In genomic region chrX:48476919-48477318, GRCh38 we compare ENCODE assay signal across 9 cellular contexts. TPM values are rescaled to one million over a fixed set of nuclear protein-coding genes. Genes with fewer than 3 reads are reported as not detected.
A peak's percentile ranks its signal among the peaks of the same experiment; 100 is the strongest.
DNase-seq lines count a peak whose midpoint lies in the region; ATAC-seq, FAIRE-seq and TF ChIP-seq lines count a peak whose summit lies in the region.
"Had no signal": no experiment of that assay in that cellular context is flagged by ENCODE, and none has a peak within 500 bp of the region (broad histone marks: within the 10 kb centered on the region; RNA-seq: fewer than 3 reads in every experiment).

No MANE protein-coding gene starts in this region.

- no peaks in the 10 kb centered on the region for H4K20me1 ChIP-seq in GM12878 (ENCODE audit: control insufficient read depth, insufficient read depth)

- no peak for FAIRE-seq in GM12878 (lab: Jason Lieb, UNC)

- RAD21 ChIA-PET in GM12878 (lab: Charles Lee; ENCODE audit: unreplicated experiment), result no interaction called here

- peak overlapping the region; percentile 74 for H3K4me3 ChIP-seq in cardiac muscle cell
- peak overlapping the region; percentile 74 for H3K4me3 ChIP-seq in GM12878
- peak overlapping the region; percentile 70 for H3K4me3 ChIP-seq in lower lobe of right lung
- peak overlapping the region; percentile 73 for H3K4me3 ChIP-seq in upper lobe of right lung

- no peak for TF ChIP-seq POLR2A in GM12878 (IDR thresholded peaks at IDR 0.05; ENCODE audit: low read depth, low read length)

- CTCF ChIA-PET in GM12878 (lab: Yijun Ruan, JAX), result no interaction called here

- H3K9ac ChIP-seq in GM12878 (ENCODE audit: control insufficient read depth, insufficient read depth, low read length), result peak overlapping the region; percentile 85

- ATAC-seq in left cardiac atrium, result no peak
- no peak for ATAC-seq in GM12878
- ATAC-seq in lower lobe of right lung, result no peak
- no peak for ATAC-seq in upper lobe of right lung

- DNase-seq in cardiac muscle cell (ENCODE audit: low read depth in 1 of 2, low spot score in 1 of 2) (no peak), left cardiac atrium (no peak), GM12878 (ENCODE audit: low read depth, low spot score) (no peak), lower lobe of right lung (no peak), upper lobe of right lung (no peak), GM19238 (ENCODE audit: insufficient read length, low spot score) (no peak), dedifferentiated amniotic fluid mesenchymal stem cell (ENCODE audit: extremely low spot score) (no peak), OCI-M1 (lab: John Stamatoyannopoulos, UW) (no peak)
- DNase-seq: DMS79 had no signal

- in situ Hi-C loops in GM12878 (cut with MboI), result no loop called here

- H3K36me3 ChIP-seq in cardiac muscle cell (no peaks in the 10 kb centered on the region), GM12878 (ENCODE audit: control insufficient read depth in 2 of 2, insufficient read depth in 2 of 2, low read length in 1 of 2) (no peaks in the 10 kb centered on the region; a peak in 2 of 4 replicates), lower lobe of right lung (peaks cover 8% of the 10 kb centered on the region), upper lobe of right lung (peaks cover 6% of the 10 kb centered on the region)

- H3K4me1 ChIP-seq in cardiac muscle cell (ENCODE audit: low read depth) (no peaks in the 10 kb centered on the region), GM12878 (ENCODE audit: control insufficient read depth, insufficient read depth, low read length) (no peaks in the 10 kb centered on the region), lower lobe of right lung (peaks cover 4% of the 10 kb centered on the region), upper lobe of right lung (no peaks in the 10 kb centered on the region)

- H3K27ac ChIP-seq in cardiac muscle cell (no peak overlapping the region), GM12878 (ENCODE audit: control insufficient read depth, insufficient read depth) (peak overlapping the region; percentile 73; the same call in 1 of the 2 replicates), lower lobe of right lung (no peak overlapping the region), upper lobe of right lung (peak overlapping the region; percentile 85)

- POLR2A ChIA-PET in GM12878 (lab: Charles Lee), result interaction anchor here (1.4 kb wide), 1 partner anchor 31 kb away, joined by 4 read pairs; no protein-coding TSS in a partner anchor

- H3K79me2 ChIP-seq in GM12878 (ENCODE audit: control insufficient read depth, insufficient read depth, low read length), result peaks cover 27% of the 10 kb centered on the region

- SMC1A ChIA-PET in GM12878 (lab: Charles Lee; ENCODE audit: uncharacterized antibody, unreplicated experiment), result interaction anchor here (0.6 kb wide), 1 partner anchor 63 kb away, joined by 3 read pairs; the partner anchor contains the start of gene TBC1D25

- no peaks in the 10 kb centered on the region for H3K9me3 ChIP-seq in cardiac muscle cell (ENCODE audit: low read depth)
- H3K9me3 ChIP-seq in GM12878 (replicated peaks; ENCODE audit: control insufficient read depth, insufficient read depth, low read length), result no peaks in the 10 kb centered on the region
- H3K9me3 ChIP-seq in lower lobe of right lung, result no peaks in the 10 kb centered on the region
- H3K9me3 ChIP-seq in upper lobe of right lung, result no peaks in the 10 kb centered on the region

- peak overlapping the region; percentile 80 for H3K4me2 ChIP-seq in GM12878 (ENCODE audit: control insufficient read depth, insufficient read depth)

- BruUV-seq in GM12878 (replicated peaks; lab: Mats Ljungman, UMichigan), result TSS peak; percentile 63

- no peak overlapping the region for H2AFZ ChIP-seq in GM12878 (ENCODE audit: control insufficient read depth, low read depth, low read length)

- no peak for TF ChIP-seq RAD21 in GM12878 (IDR thresholded peaks at IDR 0.05; ENCODE audit: insufficient read depth, low read depth, low read length)

- WGBS in GM12878 (ENCODE audit: insufficient coverage, insufficient replicate concordance, low lambda C conversion rate, missing lambda C conversion rate), result 61% methylated on average over 4 of the region's 4 CpGs

- TF ChIP-seq CTCF in cardiac muscle cell (IDR thresholded peaks at IDR 0.05; ENCODE audit: low read depth, low read length) (no peak), GM12878 (IDR thresholded peaks at IDR 0.05 in 2 of 3, conservative IDR thresholded peaks at IDR 0.05 in 1 of 3; ENCODE audit: control insufficient read depth in 2 of 3, extremely low read depth in 1 of 3, insufficient read depth in 1 of 3, low read depth in 3 of 3, low read length in 3 of 3) (no peak), lower lobe of right lung (IDR thresholded peaks at IDR 0.05) (no peak), upper lobe of right lung (IDR thresholded peaks at IDR 0.05) (no peak)

- H3K27me3 ChIP-seq in cardiac muscle cell (no peaks in the 10 kb centered on the region), GM12878 (replicated peaks in 1 of 2; ENCODE audit: control insufficient read depth in 2 of 2, insufficient read depth in 2 of 2, low read length in 1 of 2) (no peaks in the 10 kb centered on the region), lower lobe of right lung (ENCODE audit: low read depth) (no peaks in the 10 kb centered on the region), upper lobe of right lung (no peaks in the 10 kb centered on the region)

- TF ChIP-seq EP300 in GM12878 (IDR thresholded peaks at IDR 0.05; ENCODE audit: borderline replicate concordance in 1 of 2, control insufficient read depth in 1 of 2, low read depth in 2 of 2, low read length in 2 of 2), result no peak

- intact Hi-C loops in left cardiac atrium (cut with DNase I), result no loop called here
- intact Hi-C loops in GM12878 (cut with micrococcal nuclease; ENCODE audit: unreplicated experiment), result loop anchor here (2.0 to 10.0 kb wide), 2 partner anchors 32 to 418 kb away; partner anchors contain the start of genes PORCN, PQBP1 and TIMM17B
- intact Hi-C loops in lower lobe of right lung (cut with DNase I), result no loop called here
- intact Hi-C loops in upper lobe of right lung (cut with DNase I), result no loop called here

RNA-seq across cellular contexts. Expression of gene FTSJ1, which starts 0.9 kb away (rescaled TPM):
- total RNA-seq in cardiac muscle cell (34.8 and 40.5 TPM in 2 replicates), left cardiac atrium (10 to 100 TPM; 19.0 to 29.1 TPM), GM12878 (2014; rRNA removed) (86.0 and 87.8 TPM in 2 replicates), GM12878 (2014; rRNA removed; fragmentation: Illumina TruSeq; extraction: Trizol) (46.9 and 58.3 TPM in 2 replicates), GM12878 (2021) (57.4 and 60.7 TPM in 2 replicates), lower lobe of right lung (30.2 TPM), upper lobe of right lung (33.9 TPM)
- polyA plus RNA-seq in cardiac muscle cell (36.8 and 42.4 TPM in 2 replicates), GM12878 (2011; rRNA removed) (25.2 and 31.0 TPM in 2 replicates), GM12878 (2014; fragmentation: Illumina TruSeq; extraction: Trizol) (32.6 and 46.5 TPM in 2 replicates), GM12878 (2014; fragmentation: Nextera tagmentation; extraction: Ambion mirVana) (10 to 100 TPM in 1 of 2 experiments, 1 to 10 TPM in 1; 8.8 to 18.2 TPM), GM12878 (2014; rRNA removed) (67.8 and 68.8 TPM in 2 replicates), GM12878 (2016; fragmentation: Nextera tagmentation; extraction: Ambion mirVana) (10 to 100 TPM; 74.9 to 86.9 TPM)
- 20.9 and 25.4 TPM in 2 replicates for total RNA-seq in GM12878 (2013; cell fraction: nucleolus; rRNA removed)
- 30.9 TPM for polyA plus RNA-seq in GM12878 (2011; ENCODE audit: low read depth)
- 46.7 and 55.0 TPM in 2 replicates for polyA plus RNA-seq in GM12878 (2011; cell fraction: cytosol; rRNA removed)
- polyA plus RNA-seq in GM12878 (2011; cell fraction: nucleus; rRNA removed), result 69.8 and 78.7 TPM in 2 replicates
- 41.7 and 42.2 TPM in 2 replicates for polyA plus RNA-seq in GM12878 (2012)
- polyA minus RNA-seq in GM12878 (2011; rRNA and poly(A)+ RNA removed), result 20.2 and 35.4 TPM in 2 replicates
- polyA minus RNA-seq in GM12878 (2011; cell fraction: cytosol; rRNA and poly(A)+ RNA removed), result 13.9 and 16.3 TPM in 2 replicates
- polyA minus RNA-seq in GM12878 (2011; cell fraction: nucleus; rRNA and poly(A)+ RNA removed), result 13.5 and 19.6 TPM in 2 replicates

RNA-seq across cellular contexts. Expression of gene SLC38A5, which starts 6.9 kb away (rescaled TPM):
- total RNA-seq in cardiac muscle cell (1.6 TPM in 1 of 2 replicates, not detected in the other), left cardiac atrium (1 to 10 TPM; 1.2 to 5.0 TPM), GM12878 (2014; rRNA removed) (81.3 and 96.2 TPM in 2 replicates), GM12878 (2014; rRNA removed; fragmentation: Illumina TruSeq; extraction: Trizol) (51.5 and 53.6 TPM in 2 replicates), GM12878 (2021) (95.6 and 102 TPM in 2 replicates), lower lobe of right lung (15.9 TPM), upper lobe of right lung (21.5 TPM)
- polyA plus RNA-seq in cardiac muscle cell (0.16 TPM in 1 of 2 replicates, not detected in the other), GM12878 (2011; rRNA removed) (30.5 and 59.9 TPM in 2 replicates), GM12878 (2014; fragmentation: Illumina TruSeq; extraction: Trizol) (42.5 and 65.0 TPM in 2 replicates), GM12878 (2014; fragmentation: Nextera tagmentation; extraction: Ambion mirVana) (1 to 10 TPM; 4.2 to 9.0 TPM), GM12878 (2014; rRNA removed) (108 and 142 TPM in 2 replicates), GM12878 (2016; fragmentation: Nextera tagmentation; extraction: Ambion mirVana) (10 to 100 TPM; 76.2 to 81.3 TPM)
- 48.5 and 53.5 TPM in 2 replicates for total RNA-seq in GM12878 (2013; cell fraction: nucleolus; rRNA removed)
- polyA plus RNA-seq in GM12878 (2011; ENCODE audit: low read depth), result 49.7 TPM
- polyA plus RNA-seq in GM12878 (2011; cell fraction: cytosol; rRNA removed), result 124 and 168 TPM in 2 replicates
- polyA plus RNA-seq in GM12878 (2011; cell fraction: nucleus; rRNA removed), result 173 and 209 TPM in 2 replicates
- polyA plus RNA-seq in GM12878 (2012), result 50.5 and 68.3 TPM in 2 replicates
- 101 and 115 TPM in 2 replicates for polyA minus RNA-seq in GM12878 (2011; rRNA and poly(A)+ RNA removed)
- 46.5 and 48.4 TPM in 2 replicates for polyA minus RNA-seq in GM12878 (2011; cell fraction: cytosol; rRNA and poly(A)+ RNA removed)
- 21.0 and 31.1 TPM in 2 replicates for polyA minus RNA-seq in GM12878 (2011; cell fraction: nucleus; rRNA and poly(A)+ RNA removed)

RNA-seq across cellular contexts. Expression of gene PORCN, which starts 31.9 kb away (rescaled TPM):
- total RNA-seq in cardiac muscle cell, result 24.2 and 29.2 TPM in 2 replicates
- polyA plus RNA-seq in cardiac muscle cell, result 13.3 and 20.1 TPM in 2 replicates
- total RNA-seq in left cardiac atrium, result 10 to 100 TPM; 11.1 to 19.1 TPM
- 17.6 and 19.7 TPM in 2 replicates for total RNA-seq in GM12878 (2013; cell fraction: nucleolus; rRNA removed)
- total RNA-seq in GM12878 (2014; rRNA removed), result 15.2 and 16.6 TPM in 2 replicates
- total RNA-seq in GM12878 (2014; rRNA removed; fragmentation: Illumina TruSeq; extraction: Trizol), result 5.7 and 7.9 TPM in 2 replicates
- total RNA-seq in GM12878 (2021), result 14.0 and 18.0 TPM in 2 replicates
- polyA plus RNA-seq in GM12878 (2011; ENCODE audit: low read depth), result 4.8 TPM
- 5.6 and 12.9 TPM in 2 replicates for polyA plus RNA-seq in GM12878 (2011; rRNA removed)
- 24.2 and 24.8 TPM in 2 replicates for polyA plus RNA-seq in GM12878 (2011; cell fraction: cytosol; rRNA removed)
- 53.9 and 63.7 TPM in 2 replicates for polyA plus RNA-seq in GM12878 (2011; cell fraction: nucleus; rRNA removed)
- 11.5 and 11.7 TPM in 2 replicates for polyA plus RNA-seq in GM12878 (2012)
- polyA plus RNA-seq in GM12878 (2014; fragmentation: Illumina TruSeq; extraction: Trizol), result 8.3 and 12.5 TPM in 2 replicates
- 1 to 10 TPM in 1 of 2 experiments, under 1 TPM in 1; 0.27 to 1.4 TPM for polyA plus RNA-seq in GM12878 (2014; fragmentation: Nextera tagmentation; extraction: Ambion mirVana)
- polyA plus RNA-seq in GM12878 (2014; rRNA removed), result 17.9 and 19.5 TPM in 2 replicates
- polyA plus RNA-seq in GM12878 (2016; fragmentation: Nextera tagmentation; extraction: Ambion mirVana), result 10 to 100 TPM; 18.2 to 21.0 TPM
- 14.8 and 21.4 TPM in 2 replicates for polyA minus RNA-seq in GM12878 (2011; rRNA and poly(A)+ RNA removed)
- polyA minus RNA-seq in GM12878 (2011; cell fraction: cytosol; rRNA and poly(A)+ RNA removed), result 3.5 and 7.5 TPM in 2 replicates
- 13.5 and 19.2 TPM in 2 replicates for polyA minus RNA-seq in GM12878 (2011; cell fraction: nucleus; rRNA and poly(A)+ RNA removed)
- total RNA-seq in lower lobe of right lung, result 6.1 TPM
- 8.9 TPM for total RNA-seq in upper lobe of right lung

RNA-seq across cellular contexts. Expression of gene EBP, which starts 44.7 kb away (rescaled TPM):
- 74.5 and 141 TPM in 2 replicates for total RNA-seq in cardiac muscle cell
- polyA plus RNA-seq in cardiac muscle cell, result 100 and 159 TPM in 2 replicates
- 10 to 100 TPM; 68.8 to 85.2 TPM for total RNA-seq in left cardiac atrium
- 38.1 and 42.3 TPM in 2 replicates for total RNA-seq in GM12878 (2013; cell fraction: nucleolus; rRNA removed)
- total RNA-seq in GM12878 (2014; rRNA removed), result 159 and 169 TPM in 2 replicates
- total RNA-seq in GM12878 (2014; rRNA removed; fragmentation: Illumina TruSeq; extraction: Trizol), result 169 and 174 TPM in 2 replicates
- 154 and 170 TPM in 2 replicates for total RNA-seq in GM12878 (2021)
- polyA plus RNA-seq in GM12878 (2011; ENCODE audit: low read depth), result 95.3 TPM
- polyA plus RNA-seq in GM12878 (2011; rRNA removed), result 69.5 and 125 TPM in 2 replicates
- polyA plus RNA-seq in GM12878 (2011; cell fraction: cytosol; rRNA removed), result 248 and 252 TPM in 2 replicates
- 145 and 191 TPM in 2 replicates for polyA plus RNA-seq in GM12878 (2011; cell fraction: nucleus; rRNA removed)
- 113 and 128 TPM in 2 replicates for polyA plus RNA-seq in GM12878 (2012)
- 126 and 163 TPM in 2 replicates for polyA plus RNA-seq in GM12878 (2014; fragmentation: Illumina TruSeq; extraction: Trizol)
- polyA plus RNA-seq in GM12878 (2014; fragmentation: Nextera tagmentation; extraction: Ambion mirVana), result 100 to 1,000 TPM; 364 to 628 TPM
- polyA plus RNA-seq in GM12878 (2014; rRNA removed), result 183 and 185 TPM in 2 replicates
- 100 to 1,000 TPM; 242 to 263 TPM for polyA plus RNA-seq in GM12878 (2016; fragmentation: Nextera tagmentation; extraction: Ambion mirVana)
- polyA minus RNA-seq in GM12878 (2011; rRNA and poly(A)+ RNA removed), result 180 and 246 TPM in 2 replicates
- 67.8 and 83.2 TPM in 2 replicates for polyA minus RNA-seq in GM12878 (2011; cell fraction: cytosol; rRNA and poly(A)+ RNA removed)
- 26.2 and 38.9 TPM in 2 replicates for polyA minus RNA-seq in GM12878 (2011; cell fraction: nucleus; rRNA and poly(A)+ RNA removed)
- 74.0 TPM for total RNA-seq in lower lobe of right lung
- total RNA-seq in upper lobe of right lung, result 93.4 TPM

Comparison
In these comparisons a context has a peak if more than half of its experiments do, and no peak if none do; other contexts are left out.
1. H3K27ac ChIP-seq: peak in GM12878 (single experiment) and upper lobe of right lung (single experiment); none in cardiac muscle cell (single experiment) and lower lobe of right lung (single experiment).
2. Peak in every context shown above with its lines, with median percentiles within 50 percentile points of each other: H3K4me3 ChIP-seq.